8 cellular contexts compared by ENCODE assay signal in genomic region chr13:26186995-26187394, GRCh38. TPM values are rescaled to one million over a fixed set of nuclear protein-coding genes. Genes with fewer than 3 reads are reported as not detected.
DNase-seq lines count a peak whose midpoint lies in the region; TF ChIP-seq lines count a peak whose summit lies in the region.

No MANE protein-coding gene starts in this region.

- peaks cover 9% of the 10 kb centered on the region for H3K27me3 Mint-ChIP-seq in H9 (ENCODE audit: low read depth)

- peaks cover 5 to 8% of the 10 kb centered on the region in 2 experiments; a peak in 3 of 4 replicates for H3K4me1 Mint-ChIP-seq in H9

- H3K4me1 ChIP-seq in H9 (ENCODE audit: insufficient read depth, low read length) (no peaks in the 10 kb centered on the region), hepatocyte (ENCODE audit: insufficient read depth) (peaks cover 2% of the 10 kb centered on the region), MM.1S (ENCODE audit: low read length) (no peaks in the 10 kb centered on the region)

- H2BK12ac ChIP-seq in H9 (ENCODE audit: insufficient read length, low read depth, low read length), result no peak overlapping the region

- peak overlapping the region; percentile 74 to 80 for H3K4me3 Mint-ChIP-seq in H9

- H2AFZ ChIP-seq in H9 (ENCODE audit: low read length), result no peak overlapping the region
- peak overlapping the region; percentile 94 for H2AFZ ChIP-seq in hepatocyte
- H2AFZ ChIP-seq in MM.1S (ENCODE audit: low read length), result no peak overlapping the region

- H3K9me3 ChIP-seq in H9 (ENCODE audit: control insufficient read depth, low read depth, low read length) (no peaks in the 10 kb centered on the region), hepatocyte (ENCODE audit: low read depth) (no peaks in the 10 kb centered on the region), MM.1S (replicated peaks; ENCODE audit: insufficient read depth, low read length) (no peaks in the 10 kb centered on the region)

- peak overlapping the region; percentile 5 for H3K4me2 ChIP-seq in H9 (ENCODE audit: insufficient read depth, insufficient read length, low read length)
- peak overlapping the region; percentile 81 for H3K4me2 ChIP-seq in hepatocyte
- no peak overlapping the region for H3K4me2 ChIP-seq in MM.1S (ENCODE audit: low read depth, low read length)

- no peak overlapping the region for H3K18ac ChIP-seq in H9 (ENCODE audit: insufficient read length, low read depth, low read length)

- H2AK5ac ChIP-seq in H9 (ENCODE audit: insufficient read length, low read length), result no peak overlapping the region

- no peak overlapping the region for H3T11ph ChIP-seq in H9 (ENCODE audit: low read length)

- H3K36me3 ChIP-seq in hepatocyte (replicated peaks; ENCODE audit: insufficient read depth, low read depth) (no peaks in the 10 kb centered on the region), MM.1S (replicated peaks; ENCODE audit: insufficient read depth, low read length) (no peaks in the 10 kb centered on the region)

- no peak overlapping the region for H2BK120ac ChIP-seq in H9 (ENCODE audit: low read depth, low read length, poor library complexity, severe bottlenecking)

- no peak for TF ChIP-seq CTCF in H9 (conservative IDR thresholded peaks at IDR 0.05)
- TF ChIP-seq CTCF in hepatocyte (IDR thresholded peaks at IDR 0.05; ENCODE audit: poor library complexity), result no peak
- no peak for TF ChIP-seq CTCF in MM.1S (IDR thresholded peaks at IDR 0.05; ENCODE audit: low read length)

- no peaks in the 10 kb centered on the region for H3K36me3 Mint-ChIP-seq in H9 (ENCODE audit: insufficient read depth in 1 of 3, low read depth in 3 of 3)

- peak overlapping the region; percentile 68 for H3K4me3 ChIP-seq in hepatocyte
- no peak overlapping the region for H3K4me3 ChIP-seq in MM.1S (ENCODE audit: low read length)

- 0 out of 7 replicates have a peak overlapping the region, but pooled peaks of 1 of the 3 experiments have one; percentile 15 for H3K27ac Mint-ChIP-seq in H9

- no peaks in the 10 kb centered on the region for H3K27me3 ChIP-seq in H9 (ENCODE audit: insufficient read depth, low read length)
- H3K27me3 ChIP-seq in hepatocyte, result no peaks in the 10 kb centered on the region
- no peaks in the 10 kb centered on the region for H3K27me3 ChIP-seq in MM.1S (replicated peaks; ENCODE audit: insufficient read depth, low read length)

- H3K14ac ChIP-seq in H9 (ENCODE audit: insufficient read depth, low read length), result no peak overlapping the region

- no peak overlapping the region for H4K91ac ChIP-seq in H9 (ENCODE audit: insufficient read length, low read depth, low read length)

- no peak overlapping the region for H4K5ac ChIP-seq in H9 (ENCODE audit: insufficient read length, low read depth, low read length)

- H3K79me1 ChIP-seq in H9 (ENCODE audit: insufficient read depth, low read depth, low read length, poor library complexity, severe bottlenecking), result no peaks in the 10 kb centered on the region

- H3K27ac ChIP-seq in H9 (ENCODE audit: insufficient read length, low read depth, low read length), result no peak overlapping the region
- peak overlapping the region; percentile 74 for H3K27ac ChIP-seq in hepatocyte
- no peak overlapping the region for H3K27ac ChIP-seq in MM.1S (ENCODE audit: low read length)

- H3K9me3 Mint-ChIP-seq in H9, result no peaks in the 10 kb centered on the region; a peak in 1 of 5 replicates

- H4K8ac ChIP-seq in H9 (replicated peaks; ENCODE audit: insufficient read length, low read depth, low read length), result no peak overlapping the region

- peaks cover 4% of the 10 kb centered on the region for H3K23me2 ChIP-seq in H9 (ENCODE audit: insufficient read length, low read depth, low read length, poor library complexity, severe bottlenecking)

- peak; percentile 39 for DNase-seq in H9
- peak; percentile 8 to 25 for DNase-seq in activated CD4-positive, alpha-beta T cell treated with anti-CD3 and anti-CD28 coated beads, Interleukin-2, amount 50 U/mL, for 48 hours
- DNase-seq in hepatocyte (ENCODE audit: low spot score), result no peak
- peak; percentile 26 for DNase-seq in stimulated activated CD8-positive, alpha-beta memory T cell treated with anti-CD3 and anti-CD28 coated beads, Interleukin-4, amount 100 ng/mL, for 48 hours
- DNase-seq in midbrain (lab: John Stamatoyannopoulos, UW), result no peak
- DNase-seq in cerebellar cortex (ENCODE audit: low spot score), result no peak
- DNase-seq in MM.1S, result no peak
- DNase-seq in NCI-H2029 treated with DMSO at 0.1 percent for 48 hours (lab: John Stamatoyannopoulos, UW), result no peak

- H3K79me2 ChIP-seq in H9 (ENCODE audit: insufficient read depth, low read length) (no peaks in the 10 kb centered on the region), hepatocyte (no peaks in the 10 kb centered on the region), MM.1S (ENCODE audit: low read length) (no peaks in the 10 kb centered on the region)

- peaks cover 8% of the 10 kb centered on the region for H3F3A ChIP-seq in MM.1S (ENCODE audit: insufficient read depth, low read length)

- H3K4ac ChIP-seq in H9 (ENCODE audit: low read depth, low read length), result no peak overlapping the region

- no peak overlapping the region for H3K23ac ChIP-seq in H9 (ENCODE audit: insufficient read length, low read depth, low read length)

- H3K9ac ChIP-seq in H9 (ENCODE audit: extremely low read depth, insufficient read length, low read length) (no peak overlapping the region), MM.1S (ENCODE audit: low read length) (no peak overlapping the region)

- H3K56ac ChIP-seq in H9 (ENCODE audit: insufficient read length, low read depth, low read length), result no peak overlapping the region

- no peak overlapping the region for H2BK5ac ChIP-seq in H9 (ENCODE audit: insufficient read length, low read length)

- H2BK20ac ChIP-seq in H9 (ENCODE audit: low read depth, low read length, poor library complexity, severe bottlenecking), result no peak overlapping the region

- no peak overlapping the region for H2BK15ac ChIP-seq in H9 (ENCODE audit: low read depth, low read length)

- H3K9me2 ChIP-seq in hepatocyte (replicated peaks; ENCODE audit: insufficient read depth) (no peaks in the 10 kb centered on the region), MM.1S (replicated peaks; ENCODE audit: insufficient read depth, low read length) (no peaks in the 10 kb centered on the region)

- WGBS in H9 (ENCODE audit: extremely low coverage, insufficient read length, low lambda C conversion rate), result no CpG with 5 or more reads among the region's 22 CpGs
- WGBS in hepatocyte (ENCODE audit: low lambda C conversion rate, missing lambda C conversion rate), result 81% methylated on average over 22 of the region's 22 CpGs

- H4K20me1 ChIP-seq in H9 (ENCODE audit: control insufficient read depth, insufficient read depth, insufficient read length) (no peaks in the 10 kb centered on the region), hepatocyte (ENCODE audit: insufficient read depth, poor library complexity, severe bottlenecking) (no peaks in the 10 kb centered on the region), MM.1S (ENCODE audit: insufficient read depth, low read length) (no peaks in the 10 kb centered on the region)

RNA-seq across cellular contexts. Expression of gene RNF6, which starts 35.1 kb away (rescaled TPM):
- 18.3 and 19.5 TPM in 2 replicates for total RNA-seq in H9 (2021)
- total RNA-seq in hepatocyte, result 34.0 and 37.2 TPM in 2 replicates
- polyA plus RNA-seq in hepatocyte, result 30.9 and 31.9 TPM in 2 replicates

Comparison
In these comparisons a context has a peak if more than half of its experiments do, and no peak if none do; other contexts are left out.
1. DNase-seq: peak in H9 (single experiment), activated CD4-positive, alpha-beta T cell treated with anti-CD3 and anti-CD28 coated beads, Interleukin-2, amount 50 U/mL, for 48 hours (2 of 2) and stimulated activated CD8-positive, alpha-beta memory T cell treated with anti-CD3 and anti-CD28 coated beads, Interleukin-4, amount 100 ng/mL, for 48 hours (single experiment); none in hepatocyte (single experiment), midbrain (single experiment), cerebellar cortex (single experiment), MM.1S (single experiment) and NCI-H2029 treated with DMSO at 0.1 percent for 48 hours (single experiment).